In the genomic region with DNA sequence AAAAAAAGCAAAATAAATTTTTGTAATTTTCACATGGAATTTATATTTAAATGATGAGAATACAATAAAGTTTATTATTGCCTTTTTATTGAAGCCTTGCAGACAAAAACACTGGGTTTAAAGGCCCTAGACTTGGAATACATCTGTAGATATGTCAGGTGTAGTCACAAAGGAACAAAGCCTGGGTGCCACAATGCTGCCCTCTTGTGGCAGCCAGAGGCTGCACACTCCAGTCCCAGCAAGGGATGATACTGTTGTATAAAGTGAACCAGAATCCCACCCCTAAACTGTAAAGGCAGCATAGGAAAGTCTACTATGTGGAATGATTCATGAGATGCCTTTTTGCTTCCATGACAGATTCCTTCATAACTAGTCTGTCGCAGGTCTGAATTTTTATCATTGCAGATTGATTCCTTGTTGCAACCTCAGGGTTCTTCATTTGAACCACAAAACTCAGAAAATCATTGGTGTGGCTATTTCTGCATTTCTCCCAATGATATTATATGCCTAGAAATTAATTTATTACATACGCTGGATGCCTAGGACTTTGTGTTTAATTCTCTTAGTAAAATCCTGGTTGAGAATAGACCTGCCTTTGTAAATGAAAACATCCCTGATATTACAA, we compare ENCODE assay signal across 8 cellular contexts.
A peak's percentile ranks its signal among the peaks of the same experiment; 100 is the strongest.
DNase-seq lines count a peak whose midpoint lies in the region; ATAC-seq and TF ChIP-seq lines count a peak whose summit lies in the region.

No MANE protein-coding gene starts in this region.

- DNase-seq in DMS153 treated with DMSO at 0.1 percent for 48 hours (lab: John Stamatoyannopoulos, UW; ENCODE audit: unreplicated experiment) = peak; percentile 3
- no peak for DNase-seq in DMS153 (lab: John Stamatoyannopoulos, UW)
- peak; percentile 78 for DNase-seq in NB4 (ENCODE audit: low read depth)
- DNase-seq in T-helper 9 cell = peak; percentile 35
- peak; percentile 67 for DNase-seq in astrocyte of the spinal cord (ENCODE audit: low read depth, low spot score)
- peak; percentile 12 for DNase-seq in iPS DF 19.7 (ENCODE audit: low read depth, low spot score)
- DNase-seq in stimulated activated CD4-positive, alpha-beta T cell treated with anti-CD3 and anti-CD28 coated beads, Interleukin-12 subunit alpha, Interleukin-12 subunit beta, amount 100 ng/mL, for 48 hours (ENCODE audit: low read depth in 2 of 3, low spot score in 1 of 3) = peak; percentile 28 to 60 (median 29)

- no peak overlapping the region for H3K4me3 ChIP-seq in NB4 (ENCODE audit: low read depth, low read length)
- H3K4me3 ChIP-seq in astrocyte of the spinal cord (ENCODE audit: low read depth, low read length) = no peak overlapping the region

- TF ChIP-seq CTCF in NB4 (IDR thresholded peaks at IDR 0.05; ENCODE audit: low read depth, low read length) (peak; percentile 99), astrocyte of the spinal cord (IDR thresholded peaks at IDR 0.05; ENCODE audit: low read depth, low read length) (peak; percentile 100)

- in situ Hi-C loops in astrocyte of the spinal cord (cut with HindIII; ENCODE audit: low sequenced_read_pairs) = no loop called here

- TF ChIP-seq POLR2A in NB4 (IDR thresholded peaks at IDR 0.05; ENCODE audit: extremely low read depth, insufficient read length) = no peak

- peak; percentile 87 for ATAC-seq in HG02571 (IDR thresholded peaks at IDR 0.05; ENCODE audit: unreplicated experiment)
